Comparison of ENCODE assay signal across 24 cellular contexts in genomic region chr11:9304178-9304577, GRCh38. TPM values are rescaled to one million over a fixed set of nuclear protein-coding genes. Genes with fewer than 3 reads are reported as not detected.
A peak's percentile ranks its signal among the peaks of the same experiment; 100 is the strongest.
DNase-seq lines count a peak whose midpoint lies in the region; ATAC-seq, FAIRE-seq and TF ChIP-seq lines count a peak whose summit lies in the region.
"Had no signal": no experiment of that assay in that cellular context is flagged by ENCODE, and none has a peak within 500 bp of the region (broad histone marks: within the 10 kb centered on the region; RNA-seq: fewer than 3 reads in every experiment).

No MANE protein-coding gene starts in this region.

- DNase-seq in A549 (ENCODE audit: low read depth in 1 of 2, low spot score in 1 of 2) (no peak), SK-N-MC (ENCODE audit: low read depth, low spot score) (no peak), WTC11 (ENCODE audit: low spot score) (no peak), trophoblast cell (no peak), COLO668 (lab: John Stamatoyannopoulos, UW; ENCODE audit: unreplicated experiment) (no peak)
- DNase-seq in activated CD4-positive, alpha-beta T cell treated with anti-CD3 and anti-CD28 coated beads for 48 hours, result no peak
- DNase-seq in stimulated activated CD4-positive, alpha-beta T cell treated with anti-CD3 and anti-CD28 coated beads, Interleukin-4, amount 100 ng/mL, for 1 hour, result no peak
- DNase-seq: ACHN; BE2C; C1 segment of cervical spinal cord; Caco-2; Calu3; CD4-positive, alpha-beta memory T cell; CD4-positive, CD25-positive, alpha-beta regulatory T cell; CD8-positive, alpha-beta memory T cell; DMS79 treated with DMSO at 0.1 percent for 48 hours; GF-D8 had no signal

- no peaks in the 10 kb centered on the region for H3K27me3 Mint-ChIP-seq in WTC11 (ENCODE audit: low read depth)
- H3K27me3 Mint-ChIP-seq: CD4-positive, alpha-beta memory T cell; CD4-positive, CD25-positive, alpha-beta regulatory T cell; CD8-positive, alpha-beta memory T cell had no signal

- H2BK120ac ChIP-seq in trophoblast cell (ENCODE audit: insufficient read depth, low read length, poor library complexity), result no peak overlapping the region

- no peak overlapping the region for H3K27ac ChIP-seq in A549
- peak overlapping the region; percentile 67 for H3K27ac ChIP-seq in SK-N-MC
- no peak overlapping the region for H3K27ac ChIP-seq in trophoblast cell (ENCODE audit: low read depth, low read length)
- H3K27ac ChIP-seq: 22Rv1, BLaER1 had no signal

- H3K4me1 ChIP-seq in A549 (no peaks in the 10 kb centered on the region), trophoblast cell (ENCODE audit: control insufficient read depth in 1 of 2, insufficient read depth in 2 of 2, low read length in 2 of 2) (no peaks in the 10 kb centered on the region)
- H3K4me1 ChIP-seq: BE2C, BLaER1 had no signal

- no peak overlapping the region for H2AK5ac ChIP-seq in trophoblast cell (ENCODE audit: low read length)

- TF ChIP-seq RAD21 in A549 (conservative IDR thresholded peaks at IDR 0.05 in 1 of 2, IDR thresholded peaks at IDR 0.05 in 1 of 2), result no peak

- FAIRE-seq in A549 (lab: Jason Lieb, UNC), result no peak
- FAIRE-seq: D721Med, G401.6, GM12891, GM19239 had no signal

- 0 out of 2 replicates have a peak overlapping the region, but pooled peaks have one; percentile 26 for H3K27ac Mint-ChIP-seq in WTC11
- H3K27ac Mint-ChIP-seq: CD4-positive, alpha-beta memory T cell; CD4-positive, CD25-positive, alpha-beta regulatory T cell had no signal

- H3K4me3 ChIP-seq in A549, result no peak overlapping the region
- no peak overlapping the region for H3K4me3 ChIP-seq in SK-N-MC
- no peak overlapping the region for H3K4me3 ChIP-seq in trophoblast cell (ENCODE audit: low read depth, low read length)
- H3K4me3 ChIP-seq: BLaER1 had no signal

- POLR2A ChIA-PET in A549 (lab: Yijun Ruan, JAX) (interaction anchor here (0.7 kb wide), 1 partner anchor 11 kb away, joined by 3 read pairs; no protein-coding TSS in a partner anchor), WTC11 (lab: Charles Lee) (no interaction called here)

- no peak for TF ChIP-seq EP300 in A549 (IDR thresholded peaks at IDR 0.05)

- no peak for ATAC-seq in A549
- no peak for ATAC-seq in WTC11

- H4K12ac ChIP-seq in trophoblast cell (ENCODE audit: low read depth, low read length), result no peak overlapping the region

- H3K4me1 Mint-ChIP-seq in WTC11, result peaks cover 4% of the 10 kb centered on the region

- H2BK12ac ChIP-seq in trophoblast cell (ENCODE audit: low read length), result no peak overlapping the region

- WGBS in A549 (ENCODE audit: missing lambda C conversion rate), result 77% methylated on average over 3 of the region's 3 CpGs
- no CpG with 5 or more reads among the region's 3 CpGs for WGBS in trophoblast cell (ENCODE audit: extremely low coverage, insufficient coverage, insufficient read length)

- no peak overlapping the region for H4K91ac ChIP-seq in trophoblast cell (ENCODE audit: low read depth, low read length)

- H3K4me2 ChIP-seq in A549, result no peak overlapping the region
- H3K4me2 ChIP-seq in trophoblast cell (ENCODE audit: low read length), result no peak overlapping the region
- H3K4me2 ChIP-seq: BLaER1 had no signal

- H3K9ac ChIP-seq in SK-N-MC (ENCODE audit: insufficient read length), result no peak overlapping the region
- no peak overlapping the region for H3K9ac ChIP-seq in trophoblast cell (ENCODE audit: low read length)
- H3K9ac ChIP-seq: BLaER1 had no signal

- H3K23ac ChIP-seq in trophoblast cell (ENCODE audit: low read length), result no peak overlapping the region

- no peaks in the 10 kb centered on the region for H3K79me1 ChIP-seq in trophoblast cell (ENCODE audit: low read length)

- H3K36me3 Mint-ChIP-seq in WTC11, result peaks cover 5% of the 10 kb centered on the region

- peaks cover 7% of the 10 kb centered on the region for H3K79me2 ChIP-seq in trophoblast cell (ENCODE audit: control insufficient read depth, insufficient read depth, low read length, poor library complexity)

- no peaks in the 10 kb centered on the region for H3K9me3 ChIP-seq in A549
- no peaks in the 10 kb centered on the region for H3K9me3 ChIP-seq in SK-N-MC (ENCODE audit: low read depth, low read length)
- no peaks in the 10 kb centered on the region for H3K9me3 ChIP-seq in trophoblast cell (ENCODE audit: insufficient read depth, low read depth, low read length)
- H3K9me3 ChIP-seq: BE2C, Caco-2 had no signal

- H3K18ac ChIP-seq in trophoblast cell (ENCODE audit: low read length), result no peak overlapping the region

- H3K14ac ChIP-seq in trophoblast cell (ENCODE audit: low read length), result no peak overlapping the region

- no peak overlapping the region for H2AFZ ChIP-seq in trophoblast cell (ENCODE audit: insufficient read depth, low read length, poor library complexity)

- H3K27me3 ChIP-seq in trophoblast cell (ENCODE audit: insufficient read depth, low read length), result no peaks in the 10 kb centered on the region
- H3K27me3 ChIP-seq: BE2C, BLaER1 had no signal

- TF ChIP-seq POLR2A in A549 (IDR thresholded peaks at IDR 0.05; ENCODE audit: low read length), result no peak

- TF ChIP-seq CTCF in A549 (IDR thresholded peaks at IDR 0.05), result no peak
- TF ChIP-seq CTCF in WTC11 (IDR thresholded peaks at IDR 0.05), result no peak

- H3K4me3 Mint-ChIP-seq in WTC11, result no peak overlapping the region
- H3K4me3 Mint-ChIP-seq: CD14-positive monocyte; CD4-positive, alpha-beta memory T cell; CD4-positive, CD25-positive, alpha-beta regulatory T cell; CD8-positive, alpha-beta memory T cell had no signal

- H3K4ac ChIP-seq in trophoblast cell (ENCODE audit: low read depth, low read length), result peak overlapping the region; percentile 55

- H4K8ac ChIP-seq in trophoblast cell (ENCODE audit: low read depth, low read length), result no peak overlapping the region

- CTCF ChIA-PET in A549 (lab: Yijun Ruan, JAX), result no interaction called here
- CTCF ChIA-PET in WTC11 (lab: Charles Lee), result no interaction called here

- no peak overlapping the region for H2BK5ac ChIP-seq in trophoblast cell (ENCODE audit: low read depth, low read length, poor library complexity)

- H3K9me3 Mint-ChIP-seq in WTC11, result peaks cover 5% of the 10 kb centered on the region
- H3K9me3 Mint-ChIP-seq: CD8-positive, alpha-beta memory T cell had no signal

- H3K36me3 ChIP-seq in SK-N-MC (ENCODE audit: insufficient read depth, low read length), result peaks cover 4% of the 10 kb centered on the region
- peaks cover 3 to 5% of the 10 kb centered on the region in 2 experiments for H3K36me3 ChIP-seq in trophoblast cell (ENCODE audit: control insufficient read depth in 1 of 2, insufficient read depth in 2 of 2, low read length in 2 of 2)
- H3K36me3 ChIP-seq: BE2C had no signal

TF ChIP-seq in A549, 52 proteins besides CTCF, POLR2A, EP300 and RAD21:
- TF ChIP-seq MAFK (IDR thresholded peaks at IDR 0.05; ENCODE audit: partially characterized antibody), result peak; percentile 46
- TF ChIP-seq HDAC2 (IDR thresholded peaks at IDR 0.05), result no peak
- no peak for TF ChIP-seq ZFP36 (IDR thresholded peaks at IDR 0.05; ENCODE audit: borderline replicate concordance, partially characterized antibody)
- no peak for TF ChIP-seq KDM5A (IDR thresholded peaks at IDR 0.05)
- TF ChIP-seq JUN (IDR thresholded peaks at IDR 0.05), result no peak
- no peak for TF ChIP-seq EHF (CRISPR knock-in tag; IDR thresholded peaks at IDR 0.05)
TF ChIP-seq in A549: peak in this region for 1.

TF ChIP-seq in WTC11, 78 proteins besides CTCF, POLR2A, EP300 and RAD21:
- TF ChIP-seq RELA (CRISPR knock-in tag; IDR thresholded peaks at IDR 0.05; ENCODE audit: borderline replicate concordance) (no peak), ZNF317 (CRISPR knock-in tag; IDR thresholded peaks at IDR 0.05; ENCODE audit: borderline replicate concordance, low read depth) (no peak), PREB (CRISPR knock-in tag; IDR thresholded peaks at IDR 0.05; ENCODE audit: borderline replicate concordance) (no peak), SMAD4 (CRISPR knock-in tag; IDR thresholded peaks at IDR 0.05) (no peak)
TF ChIP-seq in WTC11: peak in this region for 0.

RNA-seq across cellular contexts. Expression of gene TMEM41B, which starts 10.2 kb away (rescaled TPM):
- polyA plus RNA-seq in A549 (2011; rRNA removed), result 57.7 and 71.4 TPM in 2 replicates
- polyA plus RNA-seq in A549 (2012; cell fraction: cytosol; rRNA removed), result 30.9 and 40.0 TPM in 2 replicates
- 43.4 and 51.2 TPM in 2 replicates for polyA plus RNA-seq in A549 (2012; cell fraction: nucleus; rRNA removed)
- 38.6 to 51.6 TPM (median 47.0 TPM) in 3 replicates for polyA plus RNA-seq in A549 (2017; fragmentation: RNase III; extraction: RNeasy Plus Mini Kit Qiagen cat#74134 plus additional on column Dnase treatment)
- 23.1 and 25.4 TPM in 2 replicates for polyA minus RNA-seq in A549 (2011; rRNA and poly(A)+ RNA removed)
- total RNA-seq in WTC11 (2021), result 45.8 to 46.5 TPM (median 46.1 TPM) in 3 replicates
- polyA plus RNA-seq in trophoblast cell (2013), result 67.0 and 71.4 TPM in 2 replicates

RNA-seq across cellular contexts. Expression of gene DENND5A, which starts 39.0 kb away (rescaled TPM):
- 88.7 and 120 TPM in 2 replicates for polyA plus RNA-seq in A549 (2011; rRNA removed)
- 93.3 and 114 TPM in 2 replicates for polyA plus RNA-seq in A549 (2012; cell fraction: cytosol; rRNA removed)
- polyA plus RNA-seq in A549 (2012; cell fraction: nucleus; rRNA removed), result 79.9 and 89.7 TPM in 2 replicates
- polyA plus RNA-seq in A549 (2017; fragmentation: RNase III; extraction: RNeasy Plus Mini Kit Qiagen cat#74134 plus additional on column Dnase treatment), result 35.7 to 41.5 TPM (median 36.6 TPM) in 3 replicates
- 241 and 328 TPM in 2 replicates for polyA minus RNA-seq in A549 (2011; rRNA and poly(A)+ RNA removed)
- total RNA-seq in WTC11 (2021), result 65.9 to 69.3 TPM (median 69.1 TPM) in 3 replicates
- polyA plus RNA-seq in trophoblast cell (2013), result 57.3 and 58.2 TPM in 2 replicates
